ENCODE assay signal across 8 cellular contexts in genomic region chr6:121430514-121431460, GRCh38. TPM values are rescaled to one million over a fixed set of nuclear protein-coding genes. Genes with fewer than 3 reads are reported as not detected.
DNase-seq lines count a peak whose midpoint lies in the region; ATAC-seq and TF ChIP-seq lines count a peak whose summit lies in the region.

No MANE protein-coding gene starts in this region.

- ATAC-seq in stimulated activated naive CD8-positive, alpha-beta T cell treated with anti-CD3 and anti-CD28 coated beads, Interleukin-15, amount 100 ng/mL, for 72 hours = no peak
- ATAC-seq in HG03342 (IDR thresholded peaks at IDR 0.05; ENCODE audit: unreplicated experiment) = no peak

- peaks cover 21% of the 10 kb centered on the region for H3K4me1 Mint-ChIP-seq in nephron
- peaks cover 5% of the 10 kb centered on the region for H3K4me1 Mint-ChIP-seq in stimulated activated naive CD8-positive, alpha-beta T cell treated with anti-CD3 and anti-CD28 coated beads, Interleukin-15, amount 100 ng/mL, for 72 hours
- H3K4me1 Mint-ChIP-seq in activated naive CD4-positive, alpha-beta T cell treated with anti-CD3 and anti-CD28 coated beads for 36 hours (ENCODE audit: low read depth) = peaks cover 3% of the 10 kb centered on the region

- H3K27me3 ChIP-seq in dorsolateral prefrontal cortex = peaks cover 0 to 6% (median 0%) of the 10 kb centered on the region in 45 donors

- peak overlapping the region in 2 of 3 experiments; percentile 66 to 70 for H3K27ac Mint-ChIP-seq in nephron
- H3K27ac Mint-ChIP-seq in stimulated activated naive CD8-positive, alpha-beta T cell treated with anti-CD3 and anti-CD28 coated beads, Interleukin-15, amount 100 ng/mL, for 72 hours = no peak overlapping the region
- no peak overlapping the region for H3K27ac Mint-ChIP-seq in activated naive CD4-positive, alpha-beta T cell treated with anti-CD3 and anti-CD28 coated beads for 36 hours

- intact Hi-C loops in dorsolateral prefrontal cortex (cut with DNase I) = loop anchor here (5.0 to 10.0 kb wide), 6 partner anchors 414 to 757 kb away; no protein-coding TSS in a partner anchor
- intact Hi-C loops in activated naive CD4-positive, alpha-beta T cell treated with anti-CD3 and anti-CD28 coated beads for 36 hours (cut with micrococcal nuclease) = loop anchor here (1.0 to 2.0 kb wide), 5 partner anchors 419 to 1100 kb away; no protein-coding TSS in a partner anchor

- H3K9me3 Mint-ChIP-seq in nephron = no peaks in the 10 kb centered on the region
- no peaks in the 10 kb centered on the region for H3K9me3 Mint-ChIP-seq in stimulated activated naive CD8-positive, alpha-beta T cell treated with anti-CD3 and anti-CD28 coated beads, Interleukin-15, amount 100 ng/mL, for 72 hours
- H3K9me3 Mint-ChIP-seq in activated naive CD4-positive, alpha-beta T cell treated with anti-CD3 and anti-CD28 coated beads for 36 hours = no peaks in the 10 kb centered on the region

- DNase-seq in G401 (ENCODE audit: low spot score) = peak; percentile 58
- peak; percentile 24 for DNase-seq in NCI-H146 treated with DMSO at 0.1 percent for 48 hours (lab: John Stamatoyannopoulos, UW; ENCODE audit: unreplicated experiment)
- no peak for DNase-seq in dorsolateral prefrontal cortex
- no peak for DNase-seq in stimulated activated naive CD8-positive, alpha-beta T cell treated with anti-CD3 and anti-CD28 coated beads, Interleukin-15, amount 100 ng/mL, for 72 hours
- DNase-seq in OCI-M2 (lab: John Stamatoyannopoulos, UW; ENCODE audit: unreplicated experiment) = no peak
- no peak for DNase-seq in activated naive CD4-positive, alpha-beta T cell treated with anti-CD3 and anti-CD28 coated beads for 36 hours

- H3K4me3 ChIP-seq in dorsolateral prefrontal cortex = peak overlapping the region in 14 of 59 donors; percentile 0 to 46 (median 12)

- in situ Hi-C loops in G401 (cut with HindIII; ENCODE audit: low sequenced_read_pairs) = loop anchor here (25.0 kb wide), 1 partner anchor 382 kb away; no protein-coding TSS in a partner anchor

- H3K27me3 Mint-ChIP-seq in nephron (ENCODE audit: low read depth) = no peaks in the 10 kb centered on the region
- peaks cover 9% of the 10 kb centered on the region for H3K27me3 Mint-ChIP-seq in stimulated activated naive CD8-positive, alpha-beta T cell treated with anti-CD3 and anti-CD28 coated beads, Interleukin-15, amount 100 ng/mL, for 72 hours
- H3K27me3 Mint-ChIP-seq in activated naive CD4-positive, alpha-beta T cell treated with anti-CD3 and anti-CD28 coated beads for 36 hours (ENCODE audit: low read depth) = no peaks in the 10 kb centered on the region

- TF ChIP-seq CTCF in dorsolateral prefrontal cortex (IDR thresholded peaks at IDR 0.05 in 54 of 56, conservative IDR thresholded peaks at IDR 0.05 in 2 of 56; ENCODE audit: low read depth in 1 of 56, partially characterized antibody in 56 of 56) (peak; percentile 42 to 93 (median 73)), nephron (IDR thresholded peaks at IDR 0.05; ENCODE audit: unreplicated experiment in 3 of 3) (peak; percentile 78 to 87 (median 80))

- no peaks in the 10 kb centered on the region for H3K36me3 Mint-ChIP-seq in nephron (ENCODE audit: low read depth)
- no peaks in the 10 kb centered on the region for H3K36me3 Mint-ChIP-seq in activated naive CD4-positive, alpha-beta T cell treated with anti-CD3 and anti-CD28 coated beads for 36 hours (ENCODE audit: low read depth)

- CTCF ChIA-PET in activated naive CD4-positive, alpha-beta T cell treated with anti-CD3 and anti-CD28 coated beads for 36 hours (lab: Charles Lee) = interaction anchor here (0.8 to 1.8 kb wide), 7 partner anchors 11 to 606 kb away, joined by 3 to 7 read pairs (median 4); no protein-coding TSS in a partner anchor

- peak overlapping the region in 1 of 3 experiments; percentile 23 for H3K4me3 Mint-ChIP-seq in nephron
- no peak overlapping the region for H3K4me3 Mint-ChIP-seq in stimulated activated naive CD8-positive, alpha-beta T cell treated with anti-CD3 and anti-CD28 coated beads, Interleukin-15, amount 100 ng/mL, for 72 hours
- no peak overlapping the region for H3K4me3 Mint-ChIP-seq in activated naive CD4-positive, alpha-beta T cell treated with anti-CD3 and anti-CD28 coated beads for 36 hours

- H3K27ac ChIP-seq in dorsolateral prefrontal cortex = peak overlapping the region in 13 of 59 donors; percentile 3 to 62 (median 32)

RNA-seq across cellular contexts. Expression of gene GJA1, which starts 4.7 kb away (rescaled TPM):
- 316 and 402 TPM in 2 replicates for total RNA-seq in G401 (2014; rRNA removed; shearing (Covaris generic))
- 100 to 1,000 TPM in 119 of 120 experiments, 10 to 100 TPM in 1; 64.1 to 734 (median 284) TPM for total RNA-seq in dorsolateral prefrontal cortex
- total RNA-seq in activated naive CD4-positive, alpha-beta T cell treated with anti-CD3 and anti-CD28 coated beads for 36 hours = under 1 TPM; 0.29 to 0.37 TPM

Comparison
In these comparisons a context has a peak if more than half of its experiments do, and no peak if none do; other contexts are left out.
1. DNase-seq: peak in G401 (single experiment) and NCI-H146 treated with DMSO at 0.1 percent for 48 hours (single experiment); none in dorsolateral prefrontal cortex (0 of 10), stimulated activated naive CD8-positive, alpha-beta T cell treated with anti-CD3 and anti-CD28 coated beads, Interleukin-15, amount 100 ng/mL, for 72 hours (0 of 2), OCI-M2 (single experiment) and activated naive CD4-positive, alpha-beta T cell treated with anti-CD3 and anti-CD28 coated beads for 36 hours (single experiment).
2. H3K27ac Mint-ChIP-seq: peak in nephron (2 of 3); none in stimulated activated naive CD8-positive, alpha-beta T cell treated with anti-CD3 and anti-CD28 coated beads, Interleukin-15, amount 100 ng/mL, for 72 hours (0 of 2) and activated naive CD4-positive, alpha-beta T cell treated with anti-CD3 and anti-CD28 coated beads for 36 hours (single experiment).
3. RNA of gene GJA1, which starts 4.7 kb away (total RNA-seq): 316 to 402 TPM in G401 and 64.1 to 734 TPM in dorsolateral prefrontal cortex; 0.29 to 0.37 TPM in activated naive CD4-positive, alpha-beta T cell treated with anti-CD3 and anti-CD28 coated beads for 36 hours; every median in the first group is over 10 times any median in the second.